In the genomic region with DNA sequence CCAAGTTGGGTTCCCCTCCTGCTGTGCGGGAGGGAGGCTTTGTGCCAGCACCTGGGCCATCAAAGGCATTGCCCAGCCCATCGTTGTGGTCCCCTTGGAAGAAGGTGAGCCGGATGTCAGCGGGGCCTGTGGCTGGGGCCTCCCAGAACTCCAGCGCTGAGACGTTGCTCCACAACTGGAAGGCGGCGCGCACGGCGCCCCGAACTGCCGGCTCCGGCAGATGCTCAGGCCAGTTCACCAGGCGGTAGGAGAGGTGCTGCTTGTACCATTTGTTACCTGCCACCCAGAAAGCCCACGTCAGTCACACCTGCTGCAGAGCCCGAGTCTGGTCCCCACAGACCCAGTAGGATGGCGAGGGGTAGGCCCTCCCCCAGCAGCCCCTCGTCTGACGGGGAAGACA, we compare ENCODE assay signal across 1 cellular context.
TF ChIP-seq lines count a peak whose summit lies in the region.

No MANE protein-coding gene starts in this region.

TF ChIP-seq in SK-N-SH treated with all-trans-retinoic acid at 6 μM for 48 hours, 23 proteins besides CTCF, POLR2A, EP300 and RAD21 (continued from another document):
- TF ChIP-seq, protein P1, sequence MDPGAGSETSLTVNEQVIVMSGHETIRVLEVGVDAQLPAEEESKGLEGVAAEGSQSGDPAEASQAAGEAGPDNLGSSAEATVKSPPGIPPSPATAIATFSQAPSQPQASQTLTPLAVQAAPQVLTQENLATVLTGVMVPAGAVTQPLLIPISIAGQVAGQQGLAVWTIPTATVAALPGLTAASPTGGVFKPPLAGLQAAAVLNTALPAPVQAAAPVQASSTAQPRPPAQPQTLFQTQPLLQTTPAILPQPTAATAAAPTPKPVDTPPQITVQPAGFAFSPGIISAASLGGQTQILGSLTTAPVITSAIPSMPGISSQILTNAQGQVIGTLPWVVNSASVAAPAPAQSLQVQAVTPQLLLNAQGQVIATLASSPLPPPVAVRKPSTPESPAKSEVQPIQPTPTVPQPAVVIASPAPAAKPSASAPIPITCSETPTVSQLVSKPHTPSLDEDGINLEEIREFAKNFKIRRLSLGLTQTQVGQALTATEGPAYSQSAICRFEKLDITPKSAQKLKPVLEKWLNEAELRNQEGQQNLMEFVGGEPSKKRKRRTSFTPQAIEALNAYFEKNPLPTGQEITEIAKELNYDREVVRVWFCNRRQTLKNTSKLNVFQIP (CRISPR knock-in tag; IDR thresholded peaks at IDR 0.05; ENCODE audit: borderline replicate concordance, low read depth) = no peak
- TF ChIP-seq, protein P2, sequence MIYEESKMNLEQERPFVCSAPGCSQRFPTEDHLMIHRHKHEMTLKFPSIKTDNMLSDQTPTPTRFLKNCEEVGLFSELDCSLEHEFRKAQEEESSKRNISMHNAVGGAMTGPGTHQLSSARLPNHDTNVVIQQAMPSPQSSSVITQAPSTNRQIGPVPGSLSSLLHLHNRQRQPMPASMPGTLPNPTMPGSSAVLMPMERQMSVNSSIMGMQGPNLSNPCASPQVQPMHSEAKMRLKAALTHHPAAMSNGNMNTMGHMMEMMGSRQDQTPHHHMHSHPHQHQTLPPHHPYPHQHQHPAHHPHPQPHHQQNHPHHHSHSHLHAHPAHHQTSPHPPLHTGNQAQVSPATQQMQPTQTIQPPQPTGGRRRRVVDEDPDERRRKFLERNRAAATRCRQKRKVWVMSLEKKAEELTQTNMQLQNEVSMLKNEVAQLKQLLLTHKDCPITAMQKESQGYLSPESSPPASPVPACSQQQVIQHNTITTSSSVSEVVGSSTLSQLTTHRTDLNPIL (CRISPR knock-in tag; IDR thresholded peaks at IDR 0.05; ENCODE audit: low read depth) = no peak
- TF ChIP-seq ZNF70 (CRISPR knock-in tag; IDR thresholded peaks at IDR 0.05) (no peak), PPARA (CRISPR knock-in tag; IDR thresholded peaks at IDR 0.05; ENCODE audit: borderline replicate concordance) (no peak), ZNF8 (CRISPR knock-in tag; IDR thresholded peaks at IDR 0.05) (no peak), GLIS3 (CRISPR knock-in tag; IDR thresholded peaks at IDR 0.05) (no peak)
